Comparison of ENCODE assay signal across 8 cellular contexts in the genomic region with DNA sequence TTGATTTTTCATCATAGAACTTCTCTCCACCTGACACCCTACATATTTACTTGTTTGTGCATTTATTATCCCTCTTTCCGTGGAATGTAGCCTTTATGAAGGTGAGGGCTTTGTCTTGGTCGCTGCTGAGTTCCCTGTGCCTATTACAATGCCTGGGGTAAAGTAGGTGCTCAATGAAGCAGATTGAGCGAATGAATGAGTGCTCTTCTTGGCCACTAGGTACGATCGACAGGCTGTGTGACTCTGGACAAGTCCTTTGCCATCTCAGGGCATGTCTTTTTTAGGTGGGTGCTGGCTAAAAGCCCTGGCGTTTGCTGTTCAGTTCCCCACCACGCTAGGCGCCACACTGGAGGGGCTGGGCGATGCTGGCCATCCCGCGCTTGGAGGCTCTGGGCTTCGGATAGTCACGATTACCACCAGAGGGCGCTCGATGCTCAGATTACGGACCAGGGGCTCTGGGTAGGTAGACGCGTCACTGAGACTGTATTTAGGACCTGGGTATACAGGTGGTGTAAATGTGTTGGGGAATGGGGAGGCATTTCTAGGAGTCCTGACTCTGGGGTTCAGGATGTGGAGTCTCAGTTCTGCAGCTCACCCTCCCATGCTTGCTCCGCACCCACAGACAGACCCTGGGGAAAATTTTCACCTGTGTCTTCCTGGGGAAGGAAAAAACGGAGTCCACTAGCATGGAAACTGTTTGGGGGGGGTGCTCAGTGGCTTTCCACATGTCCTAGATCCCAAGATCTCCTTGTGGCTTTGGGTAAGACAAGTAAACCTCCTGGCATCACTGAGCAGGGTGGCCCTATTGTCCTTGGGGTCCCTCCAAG.
DNase-seq lines count a peak whose midpoint lies in the region; ATAC-seq and TF ChIP-seq lines count a peak whose summit lies in the region.

No MANE protein-coding gene starts in this region.

- CTCF ChIA-PET in Panc1 (lab: Charles Lee): interaction anchor here (0.5 to 0.7 kb wide), 3 partner anchors 9 to 881 kb away, joined by 3 to 6 read pairs (median 4); no protein-coding TSS in a partner anchor

- no peak for TF ChIP-seq POLR2A in testis (IDR thresholded peaks at IDR 0.05)

- 15 to 21% methylated on average over 10 to 20 of the region's 20 CpGs for WGBS in testis, 2 donors

- DNase-seq in DMS 273 (lab: John Stamatoyannopoulos, UW; ENCODE audit: unreplicated experiment) (peak; percentile 93), LHCN-M2 (ENCODE audit: low read depth) (peak; percentile 42), Panc1 (ENCODE audit: low read depth, low spot score) (no peak), fibroblast of the conjunctiva (ENCODE audit: low read depth) (peak; percentile 10), occipital lobe (lab: John Stamatoyannopoulos, UW) (peak; percentile 32), testis (peak; percentile 87)
- DNase-seq in activated T-cell treated with anti-CD3 and anti-CD28 coated beads, Interleukin-2, amount 50 U/mL, for 48 hours: peak; percentile 84

- no TSS peak for BruUV-seq in Panc1 (replicated peaks; lab: Mats Ljungman, UMichigan)

- peak; percentile 97 for ATAC-seq in Panc1
- ATAC-seq in HG03457 (IDR thresholded peaks at IDR 0.05; ENCODE audit: unreplicated experiment): no peak

- H3K4me3 ChIP-seq in Panc1 (ENCODE audit: low read depth in 2 of 2, low read length in 2 of 2): no peak overlapping the region
- no peak overlapping the region for H3K4me3 ChIP-seq in testis

- H3K27me3 ChIP-seq in Panc1 (ENCODE audit: control insufficient read depth, insufficient read depth, low read length) (peaks cover 22% of the 10 kb centered on the region), testis (no peaks in the 10 kb centered on the region)

- H3K27ac ChIP-seq in Panc1 (ENCODE audit: low read length) (no peak overlapping the region), testis (no peak overlapping the region)

- POLR2A ChIA-PET in Panc1 (lab: Charles Lee): no interaction called here

- intact Hi-C loops in Panc1 (cut with micrococcal nuclease; ENCODE audit: unreplicated experiment) (loop anchor here (10.0 kb wide), 1 partner anchor 771 kb away; no protein-coding TSS in a partner anchor), testis (cut with DNase I; ENCODE audit: low total_unique reads) (no loop called here)

- TF ChIP-seq CTCF in Panc1 (IDR thresholded peaks at IDR 0.05) (peak; percentile 90), testis (IDR thresholded peaks at IDR 0.05) (peak; percentile 51 to 74 (median 58))

- H3K36me3 ChIP-seq in Panc1 (ENCODE audit: control insufficient read depth, insufficient read depth, low read length) (no peaks in the 10 kb centered on the region), testis (ENCODE audit: low read depth, missing control alignments) (no peaks in the 10 kb centered on the region)

- H3K4me1 ChIP-seq in Panc1 (ENCODE audit: control insufficient read depth, insufficient read depth, low read length) (no peaks in the 10 kb centered on the region), testis (no peaks in the 10 kb centered on the region)

- in situ Hi-C loops in Panc1 (cut with HindIII; ENCODE audit: low pct_unique_long_range_greater_than_20kb, low sequenced_read_pairs): no loop called here

- H3K9me3 ChIP-seq in Panc1 (ENCODE audit: control insufficient read depth, insufficient read depth, low read depth, low read length): no peaks in the 10 kb centered on the region
- H3K9me3 ChIP-seq in testis: no peaks in the 10 kb centered on the region
